In the genomic region with DNA sequence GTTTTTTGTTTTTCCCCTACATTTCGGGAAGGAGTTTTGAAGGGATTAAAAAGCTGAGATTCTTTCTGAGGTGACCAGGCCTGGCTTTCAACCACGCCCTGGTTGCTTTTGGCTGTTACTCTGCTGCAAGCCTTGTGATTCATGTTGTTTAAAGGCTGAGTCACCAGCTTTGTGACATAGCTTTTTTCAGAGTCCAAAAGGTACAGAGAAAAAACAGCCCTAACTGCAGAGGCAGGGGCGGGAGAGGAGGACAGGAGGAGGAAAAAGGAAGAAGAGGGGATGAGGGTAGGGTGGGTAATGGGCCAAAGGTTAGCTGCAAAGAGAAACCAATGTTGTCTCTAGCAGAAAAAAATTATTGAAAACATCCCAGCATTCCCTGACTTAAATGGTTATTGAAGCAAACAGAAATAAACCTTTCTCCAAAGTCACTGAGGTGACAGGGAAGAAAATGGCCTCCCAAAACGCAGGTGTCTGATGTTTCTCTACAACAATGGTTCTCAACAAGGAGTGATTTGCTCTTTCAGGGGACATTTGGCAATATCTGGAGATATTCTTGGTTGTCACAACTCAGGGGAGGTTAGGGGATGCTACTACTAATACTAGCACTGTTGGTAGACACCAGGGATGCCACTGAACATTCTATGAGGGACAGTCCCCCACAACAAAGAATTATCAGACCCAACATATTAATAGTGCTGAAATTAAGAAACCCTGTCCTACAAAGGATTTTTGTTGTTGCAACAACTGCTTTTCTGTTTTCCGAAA, we compare ENCODE assay signal across 1 cellular context.
TF ChIP-seq lines count a peak whose summit lies in the region.

No MANE protein-coding gene starts in this region.

TF ChIP-seq in HepG2, 621 proteins besides CTCF, POLR2A, EP300 and RAD21 (continues in another document):
- TF ChIP-seq ZC3H13 (CRISPR knock-in tag; IDR thresholded peaks at IDR 0.05) (no peak), MYNN (CRISPR knock-in tag; IDR thresholded peaks at IDR 0.05; ENCODE audit: low read depth) (no peak), ZNF546 (CRISPR knock-in tag; conservative IDR thresholded peaks at IDR 0.05) (no peak), ZNF777 (CRISPR knock-in tag; IDR thresholded peaks at IDR 0.05) (no peak), RARA (CRISPR knock-in tag; IDR thresholded peaks at IDR 0.05) (peak; percentile 64), MAFK (conservative IDR thresholded peaks at IDR 0.05 in 1 of 2, IDR thresholded peaks at IDR 0.05 in 1 of 2; ENCODE audit: low read length in 2 of 2) (peak; percentile 66 to 75), ZNF792 (CRISPR knock-in tag; IDR thresholded peaks at IDR 0.05) (0 out of 2 replicates have a peak, but pooled peaks have one; percentile 35), PPARG (CRISPR knock-in tag; conservative IDR thresholded peaks at IDR 0.05) (peak; percentile 98), FOSL1 (CRISPR knock-in tag; IDR thresholded peaks at IDR 0.05; ENCODE audit: borderline replicate concordance) (peak; percentile 92), ZNF124 (CRISPR knock-in tag; IDR thresholded peaks at IDR 0.05) (no peak; the same call in 1 of the 2 replicates), ZNF383 (CRISPR knock-in tag; IDR thresholded peaks at IDR 0.05; ENCODE audit: borderline replicate concordance) (no peak), GFI1 (CRISPR knock-in tag; IDR thresholded peaks at IDR 0.05; ENCODE audit: borderline replicate concordance) (peak; percentile 89), MZF1 (CRISPR knock-in tag; IDR thresholded peaks at IDR 0.05; ENCODE audit: borderline replicate concordance) (no peak), GABPA (IDR thresholded peaks at IDR 0.05; ENCODE audit: low read depth, low read length) (no peak), GABPA (CRISPR knock-in tag; IDR thresholded peaks at IDR 0.05; ENCODE audit: low read depth) (peak; percentile 62), SOX13 (IDR thresholded peaks at IDR 0.05) (no peak), SOX13 (CRISPR knock-in tag; conservative IDR thresholded peaks at IDR 0.05 in 1 of 2, IDR thresholded peaks at IDR 0.05 in 1 of 2) (peak in 1 of 2 experiments; percentile 66; a peak in 1 of 4 replicates), GATAD1 (CRISPR knock-in tag; IDR thresholded peaks at IDR 0.05) (0 out of 2 replicates have a peak, but pooled peaks have one; percentile 37), RXRB (CRISPR knock-in tag; IDR thresholded peaks at IDR 0.05; ENCODE audit: borderline replicate concordance) (peak; percentile 86; the same call in 1 of the 2 replicates), FOXK1 (CRISPR knock-in tag; IDR thresholded peaks at IDR 0.05; ENCODE audit: borderline replicate concordance, low read depth) (peak; percentile 76; the same call in 1 of the 2 replicates), ZNF263 (CRISPR knock-in tag; IDR thresholded peaks at IDR 0.05) (peak; percentile 92), NFE2L1 (CRISPR knock-in tag; IDR thresholded peaks at IDR 0.05; ENCODE audit: borderline replicate concordance) (no peak), CENPX (CRISPR knock-in tag; IDR thresholded peaks at IDR 0.05) (no peak), CREM (IDR thresholded peaks at IDR 0.05) (peak; percentile 54; the same call in 1 of the 2 replicates), CREM (CRISPR knock-in tag; IDR thresholded peaks at IDR 0.05) (no peak), TBL1XR1 (IDR thresholded peaks at IDR 0.05; ENCODE audit: borderline replicate concordance, low read length, partially characterized antibody) (peak; percentile 32), ASH2L (IDR thresholded peaks at IDR 0.05; ENCODE audit: insufficient read length, low read depth, low read length) (peak; percentile 8), MED1 (CRISPR knock-in tag; IDR thresholded peaks at IDR 0.05) (peak; percentile 97), NCOA2 (CRISPR knock-in tag; IDR thresholded peaks at IDR 0.05) (peak; percentile 63), JUN (CRISPR knock-in tag; IDR thresholded peaks at IDR 0.05) (peak; percentile 81), ZNF883 (CRISPR knock-in tag; IDR thresholded peaks at IDR 0.05; ENCODE audit: not compliant biosample characterization) (no peak), ZBTB1 (CRISPR knock-in tag; IDR thresholded peaks at IDR 0.05; ENCODE audit: borderline replicate concordance) (no peak)
- TF ChIP-seq, protein P1, sequence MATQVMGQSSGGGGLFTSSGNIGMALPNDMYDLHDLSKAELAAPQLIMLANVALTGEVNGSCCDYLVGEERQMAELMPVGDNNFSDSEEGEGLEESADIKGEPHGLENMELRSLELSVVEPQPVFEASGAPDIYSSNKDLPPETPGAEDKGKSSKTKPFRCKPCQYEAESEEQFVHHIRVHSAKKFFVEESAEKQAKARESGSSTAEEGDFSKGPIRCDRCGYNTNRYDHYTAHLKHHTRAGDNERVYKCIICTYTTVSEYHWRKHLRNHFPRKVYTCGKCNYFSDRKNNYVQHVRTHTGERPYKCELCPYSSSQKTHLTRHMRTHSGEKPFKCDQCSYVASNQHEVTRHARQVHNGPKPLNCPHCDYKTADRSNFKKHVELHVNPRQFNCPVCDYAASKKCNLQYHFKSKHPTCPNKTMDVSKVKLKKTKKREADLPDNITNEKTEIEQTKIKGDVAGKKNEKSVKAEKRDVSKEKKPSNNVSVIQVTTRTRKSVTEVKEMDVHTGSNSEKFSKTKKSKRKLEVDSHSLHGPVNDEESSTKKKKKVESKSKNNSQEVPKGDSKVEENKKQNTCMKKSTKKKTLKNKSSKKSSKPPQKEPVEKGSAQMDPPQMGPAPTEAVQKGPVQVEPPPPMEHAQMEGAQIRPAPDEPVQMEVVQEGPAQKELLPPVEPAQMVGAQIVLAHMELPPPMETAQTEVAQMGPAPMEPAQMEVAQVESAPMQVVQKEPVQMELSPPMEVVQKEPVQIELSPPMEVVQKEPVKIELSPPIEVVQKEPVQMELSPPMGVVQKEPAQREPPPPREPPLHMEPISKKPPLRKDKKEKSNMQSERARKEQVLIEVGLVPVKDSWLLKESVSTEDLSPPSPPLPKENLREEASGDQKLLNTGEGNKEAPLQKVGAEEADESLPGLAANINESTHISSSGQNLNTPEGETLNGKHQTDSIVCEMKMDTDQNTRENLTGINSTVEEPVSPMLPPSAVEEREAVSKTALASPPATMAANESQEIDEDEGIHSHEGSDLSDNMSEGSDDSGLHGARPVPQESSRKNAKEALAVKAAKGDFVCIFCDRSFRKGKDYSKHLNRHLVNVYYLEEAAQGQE (IDR thresholded peaks at IDR 0.05; ENCODE audit: borderline replicate concordance in 1 of 2, low read depth in 1 of 2, low read length in 2 of 2): 0 out of 4 replicates have a peak, but pooled peaks of 1 of the 2 experiments have one; percentile 45
- TF ChIP-seq, protein P2, sequence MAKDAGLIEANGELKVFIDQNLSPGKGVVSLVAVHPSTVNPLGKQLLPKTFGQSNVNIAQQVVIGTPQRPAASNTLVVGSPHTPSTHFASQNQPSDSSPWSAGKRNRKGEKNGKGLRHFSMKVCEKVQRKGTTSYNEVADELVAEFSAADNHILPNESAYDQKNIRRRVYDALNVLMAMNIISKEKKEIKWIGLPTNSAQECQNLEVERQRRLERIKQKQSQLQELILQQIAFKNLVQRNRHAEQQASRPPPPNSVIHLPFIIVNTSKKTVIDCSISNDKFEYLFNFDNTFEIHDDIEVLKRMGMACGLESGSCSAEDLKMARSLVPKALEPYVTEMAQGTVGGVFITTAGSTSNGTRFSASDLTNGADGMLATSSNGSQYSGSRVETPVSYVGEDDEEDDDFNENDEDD (CRISPR knock-in tag; IDR thresholded peaks at IDR 0.05; ENCODE audit: borderline replicate concordance): peak; percentile 56; the same call in 1 of the 2 replicates
- TF ChIP-seq, protein P3, sequence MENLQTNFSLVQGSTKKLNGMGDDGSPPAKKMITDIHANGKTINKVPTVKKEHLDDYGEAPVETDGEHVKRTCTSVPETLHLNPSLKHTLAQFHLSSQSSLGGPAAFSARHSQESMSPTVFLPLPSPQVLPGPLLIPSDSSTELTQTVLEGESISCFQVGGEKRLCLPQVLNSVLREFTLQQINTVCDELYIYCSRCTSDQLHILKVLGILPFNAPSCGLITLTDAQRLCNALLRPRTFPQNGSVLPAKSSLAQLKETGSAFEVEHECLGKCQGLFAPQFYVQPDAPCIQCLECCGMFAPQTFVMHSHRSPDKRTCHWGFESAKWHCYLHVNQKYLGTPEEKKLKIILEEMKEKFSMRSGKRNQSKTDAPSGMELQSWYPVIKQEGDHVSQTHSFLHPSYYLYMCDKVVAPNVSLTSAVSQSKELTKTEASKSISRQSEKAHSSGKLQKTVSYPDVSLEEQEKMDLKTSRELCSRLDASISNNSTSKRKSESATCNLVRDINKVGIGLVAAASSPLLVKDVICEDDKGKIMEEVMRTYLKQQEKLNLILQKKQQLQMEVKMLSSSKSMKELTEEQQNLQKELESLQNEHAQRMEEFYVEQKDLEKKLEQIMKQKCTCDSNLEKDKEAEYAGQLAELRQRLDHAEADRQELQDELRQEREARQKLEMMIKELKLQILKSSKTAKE (CRISPR knock-in tag; IDR thresholded peaks at IDR 0.05; ENCODE audit: borderline replicate concordance): no peak
- TF ChIP-seq, protein P4, sequence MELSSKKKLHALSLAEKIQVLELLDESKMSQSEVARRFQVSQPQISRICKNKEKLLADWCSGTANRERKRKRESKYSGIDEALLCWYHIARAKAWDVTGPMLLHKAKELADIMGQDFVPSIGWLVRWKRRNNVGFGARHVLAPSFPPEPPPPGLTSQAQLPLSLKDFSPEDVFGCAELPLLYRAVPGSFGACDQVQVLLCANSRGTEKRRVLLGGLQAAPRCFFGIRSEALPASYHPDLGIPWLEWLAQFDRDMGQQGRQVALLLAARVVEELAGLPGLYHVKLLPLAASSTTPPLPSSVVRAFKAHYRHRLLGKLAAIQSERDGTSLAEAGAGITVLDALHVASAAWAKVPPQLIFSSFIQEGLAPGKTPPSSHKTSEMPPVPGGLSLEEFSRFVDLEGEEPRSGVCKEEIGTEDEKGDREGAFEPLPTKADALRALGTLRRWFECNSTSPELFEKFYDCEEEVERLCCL (CRISPR knock-in tag; IDR thresholded peaks at IDR 0.05; ENCODE audit: borderline replicate concordance): 0 out of 2 replicates have a peak, but pooled peaks have one; percentile 22
- TF ChIP-seq, protein P5, sequence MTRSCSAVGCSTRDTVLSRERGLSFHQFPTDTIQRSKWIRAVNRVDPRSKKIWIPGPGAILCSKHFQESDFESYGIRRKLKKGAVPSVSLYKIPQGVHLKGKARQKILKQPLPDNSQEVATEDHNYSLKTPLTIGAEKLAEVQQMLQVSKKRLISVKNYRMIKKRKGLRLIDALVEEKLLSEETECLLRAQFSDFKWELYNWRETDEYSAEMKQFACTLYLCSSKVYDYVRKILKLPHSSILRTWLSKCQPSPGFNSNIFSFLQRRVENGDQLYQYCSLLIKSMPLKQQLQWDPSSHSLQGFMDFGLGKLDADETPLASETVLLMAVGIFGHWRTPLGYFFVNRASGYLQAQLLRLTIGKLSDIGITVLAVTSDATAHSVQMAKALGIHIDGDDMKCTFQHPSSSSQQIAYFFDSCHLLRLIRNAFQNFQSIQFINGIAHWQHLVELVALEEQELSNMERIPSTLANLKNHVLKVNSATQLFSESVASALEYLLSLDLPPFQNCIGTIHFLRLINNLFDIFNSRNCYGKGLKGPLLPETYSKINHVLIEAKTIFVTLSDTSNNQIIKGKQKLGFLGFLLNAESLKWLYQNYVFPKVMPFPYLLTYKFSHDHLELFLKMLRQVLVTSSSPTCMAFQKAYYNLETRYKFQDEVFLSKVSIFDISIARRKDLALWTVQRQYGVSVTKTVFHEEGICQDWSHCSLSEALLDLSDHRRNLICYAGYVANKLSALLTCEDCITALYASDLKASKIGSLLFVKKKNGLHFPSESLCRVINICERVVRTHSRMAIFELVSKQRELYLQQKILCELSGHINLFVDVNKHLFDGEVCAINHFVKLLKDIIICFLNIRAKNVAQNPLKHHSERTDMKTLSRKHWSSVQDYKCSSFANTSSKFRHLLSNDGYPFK (CRISPR knock-in tag; IDR thresholded peaks at IDR 0.05; ENCODE audit: borderline replicate concordance): no peak
- TF ChIP-seq, protein P6, sequence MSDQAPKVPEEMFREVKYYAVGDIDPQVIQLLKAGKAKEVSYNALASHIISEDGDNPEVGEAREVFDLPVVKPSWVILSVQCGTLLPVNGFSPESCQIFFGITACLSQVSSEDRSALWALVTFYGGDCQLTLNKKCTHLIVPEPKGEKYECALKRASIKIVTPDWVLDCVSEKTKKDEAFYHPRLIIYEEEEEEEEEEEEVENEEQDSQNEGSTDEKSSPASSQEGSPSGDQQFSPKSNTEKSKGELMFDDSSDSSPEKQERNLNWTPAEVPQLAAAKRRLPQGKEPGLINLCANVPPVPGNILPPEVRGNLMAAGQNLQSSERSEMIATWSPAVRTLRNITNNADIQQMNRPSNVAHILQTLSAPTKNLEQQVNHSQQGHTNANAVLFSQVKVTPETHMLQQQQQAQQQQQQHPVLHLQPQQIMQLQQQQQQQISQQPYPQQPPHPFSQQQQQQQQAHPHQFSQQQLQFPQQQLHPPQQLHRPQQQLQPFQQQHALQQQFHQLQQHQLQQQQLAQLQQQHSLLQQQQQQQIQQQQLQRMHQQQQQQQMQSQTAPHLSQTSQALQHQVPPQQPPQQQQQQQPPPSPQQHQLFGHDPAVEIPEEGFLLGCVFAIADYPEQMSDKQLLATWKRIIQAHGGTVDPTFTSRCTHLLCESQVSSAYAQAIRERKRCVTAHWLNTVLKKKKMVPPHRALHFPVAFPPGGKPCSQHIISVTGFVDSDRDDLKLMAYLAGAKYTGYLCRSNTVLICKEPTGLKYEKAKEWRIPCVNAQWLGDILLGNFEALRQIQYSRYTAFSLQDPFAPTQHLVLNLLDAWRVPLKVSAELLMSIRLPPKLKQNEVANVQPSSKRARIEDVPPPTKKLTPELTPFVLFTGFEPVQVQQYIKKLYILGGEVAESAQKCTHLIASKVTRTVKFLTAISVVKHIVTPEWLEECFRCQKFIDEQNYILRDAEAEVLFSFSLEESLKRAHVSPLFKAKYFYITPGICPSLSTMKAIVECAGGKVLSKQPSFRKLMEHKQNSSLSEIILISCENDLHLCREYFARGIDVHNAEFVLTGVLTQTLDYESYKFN (CRISPR knock-in tag; conservative IDR thresholded peaks at IDR 0.05): peak; percentile 87
- TF ChIP-seq, protein P7, sequence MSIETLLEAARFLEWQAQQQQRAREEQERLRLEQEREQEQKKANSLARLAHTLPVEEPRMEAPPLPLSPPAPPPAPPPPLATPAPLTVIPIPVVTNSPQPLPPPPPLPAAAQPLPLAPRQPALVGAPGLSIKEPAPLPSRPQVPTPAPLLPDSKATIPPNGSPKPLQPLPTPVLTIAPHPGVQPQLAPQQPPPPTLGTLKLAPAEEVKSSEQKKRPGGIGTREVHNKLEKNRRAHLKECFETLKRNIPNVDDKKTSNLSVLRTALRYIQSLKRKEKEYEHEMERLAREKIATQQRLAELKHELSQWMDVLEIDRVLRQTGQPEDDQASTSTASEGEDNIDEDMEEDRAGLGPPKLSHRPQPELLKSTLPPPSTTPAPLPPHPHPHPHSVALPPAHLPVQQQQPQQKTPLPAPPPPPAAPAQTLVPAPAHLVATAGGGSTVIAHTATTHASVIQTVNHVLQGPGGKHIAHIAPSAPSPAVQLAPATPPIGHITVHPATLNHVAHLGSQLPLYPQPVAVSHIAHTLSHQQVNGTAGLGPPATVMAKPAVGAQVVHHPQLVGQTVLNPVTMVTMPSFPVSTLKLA (IDR thresholded peaks at IDR 0.05): 0 out of 2 replicates have a peak, but pooled peaks have one; percentile 5
- TF ChIP-seq, protein P8, sequence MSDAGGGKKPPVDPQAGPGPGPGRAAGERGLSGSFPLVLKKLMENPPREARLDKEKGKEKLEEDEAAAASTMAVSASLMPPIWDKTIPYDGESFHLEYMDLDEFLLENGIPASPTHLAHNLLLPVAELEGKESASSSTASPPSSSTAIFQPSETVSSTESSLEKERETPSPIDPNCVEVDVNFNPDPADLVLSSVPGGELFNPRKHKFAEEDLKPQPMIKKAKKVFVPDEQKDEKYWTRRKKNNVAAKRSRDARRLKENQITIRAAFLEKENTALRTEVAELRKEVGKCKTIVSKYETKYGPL (CRISPR knock-in tag; IDR thresholded peaks at IDR 0.05): no peak
